ENCODE assay signal across 13 cellular contexts in the genomic region with DNA sequence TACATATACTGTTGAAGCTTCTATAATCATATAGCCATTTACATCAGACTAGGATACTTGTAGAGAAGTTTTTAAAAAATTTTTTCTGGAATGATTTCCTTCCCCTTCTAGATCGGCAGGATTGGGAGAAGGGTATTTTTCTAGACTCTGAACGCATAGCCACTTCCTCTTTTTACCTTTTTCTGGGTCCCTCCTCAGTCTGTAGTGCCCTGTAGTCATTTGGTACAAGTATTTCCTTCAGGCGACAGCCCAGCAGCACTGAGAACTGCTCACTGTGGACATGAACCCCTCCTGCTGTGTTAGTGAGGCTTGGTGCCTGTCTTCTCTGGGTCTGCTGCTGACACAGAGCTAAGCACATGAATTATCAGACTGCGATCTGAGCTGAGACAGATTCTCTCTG.
DNase-seq lines count a peak whose midpoint lies in the region; ATAC-seq lines count a peak whose summit lies in the region.
"Had no signal": no experiment of that assay in that cellular context is flagged by ENCODE, and none has a peak within 500 bp of the region (broad histone marks: within the 10 kb centered on the region; RNA-seq: fewer than 3 reads in every experiment).

No MANE protein-coding gene starts in this region.

- H3K9me3 Mint-ChIP-seq in activated T-helper 17 cell treated with anti-CD3 and anti-CD28 coated beads, Interleukin-2, amount 50 U/mL, for 72 hours, result no peaks in the 10 kb centered on the region
- H3K9me3 Mint-ChIP-seq: activated naive CD4-positive, alpha-beta T cell treated with anti-CD3 and anti-CD28 coated beads, Interleukin-2, amount 50 U/mL, for 24 hours; T-helper 1 cell treated with Interleukin-12 subunit alpha and Interleukin-12 subunit beta and Interleukin-4 antibody, amounts not matched to agents 30 μg/mL and 1 μg/mL, for 36 hours had no signal

- no peak overlapping the region for H3K4me3 Mint-ChIP-seq in activated T-helper 17 cell treated with anti-CD3 and anti-CD28 coated beads, Interleukin-2, amount 50 U/mL, for 72 hours
- H3K4me3 Mint-ChIP-seq: activated CD8-positive, alpha-beta T cell treated with anti-CD3 and anti-CD28 coated beads, Interleukin-2, amount 10 ng/mL, durations not matched to agents 7 days and 5 days; activated naive CD4-positive, alpha-beta T cell treated with anti-CD3 and anti-CD28 coated beads, Interleukin-2, amount 50 U/mL, for 24 hours; T-helper 1 cell treated with Interleukin-12 subunit alpha and Interleukin-12 subunit beta and Interleukin-4 antibody, amounts not matched to agents 30 μg/mL and 1 μg/mL, for 36 hours had no signal

- no peaks in the 10 kb centered on the region for H3K36me3 Mint-ChIP-seq in activated T-helper 17 cell treated with anti-CD3 and anti-CD28 coated beads, Interleukin-2, amount 50 U/mL, for 72 hours (ENCODE audit: low read depth)

- DNase-seq in SKM-1 treated with dmso at 0.1 percent for 144 hours (lab: John Stamatoyannopoulos, UW; ENCODE audit: unreplicated experiment), result peak; percentile 15
- DNase-seq in SKM-1 (lab: John Stamatoyannopoulos, UW; ENCODE audit: unreplicated experiment), result no peak
- no peak for DNase-seq in NCI-H2171 treated with DMSO at 0.1 percent for 48 hours (lab: John Stamatoyannopoulos, UW)
- DNase-seq in left ventricle myocardium superior, result no peak
- DNase-seq in NCI-H1105 treated with DMSO at 0.1 percent for 48 hours (lab: John Stamatoyannopoulos, UW), result no peak
- DNase-seq: 8988T; activated CD8-positive, alpha-beta T cell treated with anti-CD3 and anti-CD28 coated beads, Interleukin-2, amount 10 ng/mL, durations not matched to agents 7 days and 5 days; mucosa of descending colon had no signal

- intact Hi-C loops in left ventricle myocardium superior (cut with micrococcal nuclease), result no loop called here

- peaks cover 6% of the 10 kb centered on the region for H3K4me1 Mint-ChIP-seq in activated T-helper 17 cell treated with anti-CD3 and anti-CD28 coated beads, Interleukin-2, amount 50 U/mL, for 72 hours
- H3K4me1 Mint-ChIP-seq: activated naive CD4-positive, alpha-beta T cell treated with anti-CD3 and anti-CD28 coated beads, Interleukin-2, amount 50 U/mL, for 24 hours had no signal

- H3K27ac Mint-ChIP-seq in activated T-helper 17 cell treated with anti-CD3 and anti-CD28 coated beads, Interleukin-2, amount 50 U/mL, for 72 hours, result no peak overlapping the region
- H3K27ac Mint-ChIP-seq: activated CD8-positive, alpha-beta T cell treated with anti-CD3 and anti-CD28 coated beads, Interleukin-2, amount 10 ng/mL, durations not matched to agents 7 days and 5 days; activated naive CD4-positive, alpha-beta T cell treated with anti-CD3 and anti-CD28 coated beads, Interleukin-2, amount 50 U/mL, for 24 hours; T-helper 1 cell treated with Interleukin-12 subunit alpha and Interleukin-12 subunit beta and Interleukin-4 antibody, amounts not matched to agents 30 μg/mL and 1 μg/mL, for 36 hours had no signal

- peak; percentile 62 for ATAC-seq in HG02763 (IDR thresholded peaks at IDR 0.05; ENCODE audit: unreplicated experiment)
- ATAC-seq in HG03521 (IDR thresholded peaks at IDR 0.05; ENCODE audit: unreplicated experiment), result peak; percentile 72
- ATAC-seq in left ventricle myocardium superior, result no peak
- no peak for ATAC-seq in activated T-helper 17 cell treated with anti-CD3 and anti-CD28 coated beads, Interleukin-2, amount 50 U/mL, for 72 hours (replicated peaks)
- ATAC-seq: activated CD8-positive, alpha-beta T cell treated with anti-CD3 and anti-CD28 coated beads, Interleukin-2, amount 10 ng/mL, durations not matched to agents 7 days and 5 days had no signal

- no peaks in the 10 kb centered on the region for H3K27me3 Mint-ChIP-seq in activated T-helper 17 cell treated with anti-CD3 and anti-CD28 coated beads, Interleukin-2, amount 50 U/mL, for 72 hours

Comparison
In these comparisons a context has a peak if more than half of its experiments do, and no peak if none do; other contexts are left out.
1. ATAC-seq: peak in HG02763 (single experiment) and HG03521 (single experiment); none in left ventricle myocardium superior (single experiment) and activated T-helper 17 cell treated with anti-CD3 and anti-CD28 coated beads, Interleukin-2, amount 50 U/mL, for 72 hours (single experiment).